Comparison of ENCODE assay signal across 8 cellular contexts in the genomic region with DNA sequence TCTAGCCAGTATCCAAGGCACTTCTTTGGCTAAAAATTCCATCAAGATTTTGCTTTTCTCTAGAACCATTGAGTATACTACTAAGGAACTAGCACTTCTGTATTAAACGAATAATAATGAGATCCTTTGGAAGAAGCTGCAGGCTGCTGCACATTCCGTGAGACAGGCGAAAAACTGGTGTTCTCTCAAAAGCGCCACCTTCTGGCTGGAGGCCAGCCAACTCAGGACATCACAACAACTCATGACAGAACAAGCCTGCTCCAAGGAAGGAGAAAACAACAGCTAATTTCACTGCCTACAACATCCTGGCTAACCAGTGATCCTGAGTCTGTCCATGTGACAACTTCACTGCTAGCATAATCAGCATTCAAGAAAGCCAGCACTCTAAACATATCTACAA.
DNase-seq lines count a peak whose midpoint lies in the region; ATAC-seq and TF ChIP-seq lines count a peak whose summit lies in the region.

No MANE protein-coding gene starts in this region.

- no peaks in the 10 kb centered on the region for H3K27me3 ChIP-seq in body of pancreas

- intact Hi-C loops in body of pancreas (cut with DNase I): no loop called here

- ATAC-seq in GM21367 (IDR thresholded peaks at IDR 0.05; ENCODE audit: unreplicated experiment) (peak; percentile 65), body of pancreas (no peak)
- ATAC-seq in activated CD4-positive, CD25-positive, alpha-beta regulatory T cell treated with anti-CD3 and anti-CD28 coated beads, Interleukin-2, amount 50 U/mL, for 24 hours: no peak

- no peak overlapping the region for H3K4me3 Mint-ChIP-seq in neural crest cell

- H3K27me3 Mint-ChIP-seq in neural crest cell (ENCODE audit: low read depth): no peaks in the 10 kb centered on the region

- no peaks in the 10 kb centered on the region for H3K36me3 ChIP-seq in body of pancreas (replicated peaks in 1 of 2; ENCODE audit: insufficient read depth in 1 of 2, low read depth in 2 of 2)

- no peak for TF ChIP-seq POLR2A in body of pancreas (IDR thresholded peaks at IDR 0.05)

- TF ChIP-seq CTCF in body of pancreas (IDR thresholded peaks at IDR 0.05) (peak in 1 of 7 experiments; percentile 9), neural crest cell (conservative IDR thresholded peaks at IDR 0.05) (peak; percentile 45)

- no peaks in the 10 kb centered on the region for H3K36me3 Mint-ChIP-seq in neural crest cell (ENCODE audit: low read depth)

- H3K4me3 ChIP-seq in body of pancreas: no peak overlapping the region

- DNase-seq in Daoy (ENCODE audit: low read depth): peak; percentile 48
- peak; percentile 57 for DNase-seq in NCI-H460 (ENCODE audit: extremely low read depth, low read depth)
- peak; percentile 28 to 70 (median 44) for DNase-seq in body of pancreas
- peak; percentile 22 for DNase-seq in neural crest cell (ENCODE audit: low read depth, low spot score)
- DNase-seq in ecto neural progenitor cell (ENCODE audit: low spot score): no peak
- no peak for DNase-seq in inferior parietal cortex (ENCODE audit: extremely low spot score)

- H3K4me1 Mint-ChIP-seq in neural crest cell: peaks cover 3% of the 10 kb centered on the region

- 33 to 43% methylated on average over 4 of the region's 4 CpGs for WGBS in body of pancreas, 2 donors

- H3K27ac ChIP-seq in body of pancreas: no peak overlapping the region

- H3K9me3 Mint-ChIP-seq in neural crest cell: peaks cover 1% of the 10 kb centered on the region

- H3K9me3 ChIP-seq in body of pancreas: no peaks in the 10 kb centered on the region

- no peaks in the 10 kb centered on the region for H3K4me1 ChIP-seq in body of pancreas

- no peak overlapping the region for H3K27ac Mint-ChIP-seq in neural crest cell (ENCODE audit: unreplicated experiment)

Comparison
In these comparisons a context has a peak if more than half of its experiments do, and no peak if none do; other contexts are left out.
1. DNase-seq: peak in Daoy (single experiment), NCI-H460 (single experiment), body of pancreas (4 of 4) and neural crest cell (single experiment); none in ecto neural progenitor cell (single experiment) and inferior parietal cortex (single experiment).